Comparison of ENCODE assay signal across 8 cellular contexts in the genomic region with DNA sequence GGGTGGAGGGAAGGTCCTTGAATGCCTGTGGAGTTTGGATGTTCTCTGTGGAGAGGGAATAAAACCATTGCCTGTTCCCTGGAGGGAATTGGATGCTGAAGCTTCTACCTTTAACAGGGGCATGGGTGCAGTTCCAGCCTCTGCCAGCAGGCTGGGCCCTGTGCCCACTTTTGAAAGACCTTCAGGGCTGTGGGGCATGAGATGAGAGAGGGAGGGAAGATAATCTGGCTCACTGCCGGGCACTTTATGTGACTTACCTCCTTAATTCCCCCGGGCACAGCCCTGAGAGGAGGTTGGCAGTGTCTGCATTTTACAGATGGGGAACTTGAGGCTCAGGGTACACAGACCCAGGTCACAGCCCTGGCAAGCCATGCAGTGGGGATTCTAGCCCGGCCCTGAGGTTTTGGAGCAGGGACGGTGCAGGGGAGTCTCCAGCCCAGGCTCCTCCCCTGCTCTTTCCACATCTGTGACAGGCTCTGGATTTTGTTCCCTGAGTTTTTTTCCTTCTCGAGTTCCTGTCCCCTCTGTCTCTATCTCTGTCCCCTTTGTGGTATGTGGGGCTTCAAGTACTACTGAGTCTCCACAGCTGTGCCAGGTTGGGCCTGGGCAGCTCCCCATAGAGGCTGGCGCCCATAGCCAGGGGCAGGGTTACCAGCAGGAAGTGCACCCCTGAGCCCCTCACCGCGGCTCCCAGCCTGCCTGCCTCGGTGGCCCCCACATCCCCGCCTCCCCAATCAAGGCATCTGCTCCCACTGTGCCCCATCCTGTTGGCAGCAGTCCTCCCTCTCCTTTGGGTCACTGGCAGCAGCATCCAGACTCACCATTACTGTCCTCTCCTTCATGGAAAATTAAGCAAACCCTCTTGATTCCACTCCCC. TPM values are rescaled to one million over a fixed set of nuclear protein-coding genes. Genes with fewer than 3 reads are reported as not detected.
DNase-seq lines count a peak whose midpoint lies in the region; ATAC-seq and TF ChIP-seq lines count a peak whose summit lies in the region.

No MANE protein-coding gene starts in this region.

- H3K36me3 Mint-ChIP-seq in CD8-positive, alpha-beta memory T cell, result no peaks in the 10 kb centered on the region

- peak overlapping the region in 2 of 8 donors; percentile 23 to 25 for H3K27ac Mint-ChIP-seq in CD8-positive, alpha-beta memory T cell

- DNase-seq in CD8-positive, alpha-beta memory T cell, result peak; percentile 71 to 88 (median 76)
- peak; percentile 54 for DNase-seq in GOT3 (lab: John Stamatoyannopoulos, UW)
- peak; percentile 57 for DNase-seq in NCI-H1436 treated with DMSO at 0.1 percent for 48 hours (lab: John Stamatoyannopoulos, UW)
- DNase-seq in T-helper 1 cell, result peak; percentile 60 to 81 (median 72)
- DNase-seq in adrenal gland, result peak; percentile 82 to 97 (median 89)
- DNase-seq in left ventricle myocardium inferior, result peak; percentile 82
- peak; percentile 72 for DNase-seq in retina

- intact Hi-C loops in adrenal gland (cut with DNase I) (loop anchor here (5.0 kb wide), 2 partner anchors 119 to 349 kb away; no protein-coding TSS in a partner anchor), left ventricle myocardium inferior (cut with micrococcal nuclease) (no loop called here)

- POLR2A ChIA-PET in CD8-positive, alpha-beta memory T cell (lab: Charles Lee), result interaction anchor here (0.6 to 0.8 kb wide), 2 partner anchors 34 to 61 kb away, joined by 3 to 4 read pairs; no protein-coding TSS in a partner anchor

- CTCF ChIA-PET in CD8-positive, alpha-beta memory T cell (lab: Charles Lee), result interaction anchor here (0.6 to 3.7 kb wide), 20 partner anchors 9 to 134 kb away, joined by 3 to 28 read pairs (median 4); partner anchors contain the start of gene XKR8

- TF ChIP-seq POLR2A in adrenal gland (IDR thresholded peaks at IDR 0.05), result no peak

- H3K27ac ChIP-seq in CD8-positive, alpha-beta memory T cell (ENCODE audit: low read depth, low read length), result no peak overlapping the region
- peak overlapping the region in 2 of 5 donors; percentile 40 to 57 for H3K27ac ChIP-seq in adrenal gland
- no peak overlapping the region for H3K27ac ChIP-seq in left ventricle myocardium inferior (replicated peaks)

- H3K4me3 ChIP-seq in CD8-positive, alpha-beta memory T cell (ENCODE audit: low read length), result no peak overlapping the region
- H3K4me3 ChIP-seq in adrenal gland (no peak overlapping the region), left ventricle myocardium inferior (no peak overlapping the region)

- no peaks in the 10 kb centered on the region for H3K9me3 Mint-ChIP-seq in CD8-positive, alpha-beta memory T cell

- no peak for ATAC-seq in HG03442 (IDR thresholded peaks at IDR 0.05; ENCODE audit: unreplicated experiment)

- H3K36me3 ChIP-seq in CD8-positive, alpha-beta memory T cell (ENCODE audit: insufficient read depth, low read length), result no peaks in the 10 kb centered on the region
- no peaks in the 10 kb centered on the region for H3K36me3 ChIP-seq in adrenal gland (replicated peaks in 1 of 2)
- H3K36me3 ChIP-seq in left ventricle myocardium inferior, result no peaks in the 10 kb centered on the region

- H3K9me3 ChIP-seq in CD8-positive, alpha-beta memory T cell (ENCODE audit: low read length), result no peaks in the 10 kb centered on the region
- H3K9me3 ChIP-seq in adrenal gland (replicated peaks in 1 of 3) (no peaks in the 10 kb centered on the region), left ventricle myocardium inferior (replicated peaks) (no peaks in the 10 kb centered on the region)

- 24 to 40% (median 32%) methylated on average over 8 to 10 of the region's 10 CpGs for WGBS in adrenal gland, 4 donors

- no peak overlapping the region for H3K4me3 Mint-ChIP-seq in CD8-positive, alpha-beta memory T cell

- H3K27me3 Mint-ChIP-seq in CD8-positive, alpha-beta memory T cell, result no peaks in the 10 kb centered on the region

- peaks cover 10% of the 10 kb centered on the region for H3K4me1 ChIP-seq in CD8-positive, alpha-beta memory T cell (ENCODE audit: insufficient read depth, low read length)
- peaks cover 7 to 10% of the 10 kb centered on the region in 2 donors for H3K4me1 ChIP-seq in adrenal gland (replicated peaks in 1 of 2)
- H3K4me1 ChIP-seq in left ventricle myocardium inferior, result peaks cover 15% of the 10 kb centered on the region

- peaks cover 6 to 18% (median 8%) of the 10 kb centered on the region in 3 donors for H3K4me1 Mint-ChIP-seq in CD8-positive, alpha-beta memory T cell

- TF ChIP-seq CTCF in adrenal gland (IDR thresholded peaks at IDR 0.05), result peak; percentile 94 to 98 (median 95)
- peak; percentile 89 for TF ChIP-seq CTCF in left ventricle myocardium inferior (IDR thresholded peaks at IDR 0.05; ENCODE audit: borderline replicate concordance)

- no peaks in the 10 kb centered on the region for H3K27me3 ChIP-seq in CD8-positive, alpha-beta memory T cell (ENCODE audit: insufficient read depth, low read length, poor library complexity, severe bottlenecking)
- H3K27me3 ChIP-seq in adrenal gland, result no peaks in the 10 kb centered on the region
- H3K27me3 ChIP-seq in left ventricle myocardium inferior (ENCODE audit: low read depth), result no peaks in the 10 kb centered on the region

RNA-seq across cellular contexts. Expression of gene THEMIS2, which starts 14.0 kb away (rescaled TPM):
- 10 to 100 TPM; 12.4 to 15.6 TPM for total RNA-seq in CD8-positive, alpha-beta memory T cell
- 63.3 TPM for polyA plus RNA-seq in CD8-positive, alpha-beta memory T cell
- 10 to 100 TPM in 7 of 8 donors, 1 to 10 TPM in 1; 8.5 to 58.0 (median 31.9) TPM for total RNA-seq in adrenal gland
- 10 to 100 TPM in 2 of 3 donors, 1 to 10 TPM in 1; 8.6 to 27.1 (median 13.9) TPM for polyA plus RNA-seq in adrenal gland
- 4.9 TPM for total RNA-seq in left ventricle myocardium inferior

RNA-seq across cellular contexts. Expression of gene PPP1R8, which starts 27.7 kb away (rescaled TPM):
- 10 to 100 TPM; 66.3 to 70.0 TPM for total RNA-seq in CD8-positive, alpha-beta memory T cell
- 37.5 TPM for polyA plus RNA-seq in CD8-positive, alpha-beta memory T cell
- total RNA-seq in adrenal gland, result 10 to 100 TPM; 20.7 to 63.5 (median 30.4) TPM
- polyA plus RNA-seq in adrenal gland, result 10 to 100 TPM; 16.9 to 45.0 (median 19.6) TPM
- 24.0 TPM for total RNA-seq in left ventricle myocardium inferior

RNA-seq across cellular contexts. Expression of gene RPA2, which starts 56.1 kb away (rescaled TPM):
- total RNA-seq in CD8-positive, alpha-beta memory T cell, result 100 to 1,000 TPM; 115 to 118 TPM
- 203 TPM for polyA plus RNA-seq in CD8-positive, alpha-beta memory T cell
- total RNA-seq in adrenal gland, result 10 to 100 TPM; 16.8 to 43.9 (median 32.1) TPM
- polyA plus RNA-seq in adrenal gland, result 10 to 100 TPM; 15.6 to 36.4 (median 20.2) TPM
- total RNA-seq in left ventricle myocardium inferior, result 21.2 TPM
